Comparison of ENCODE assay signal across 2 cellular contexts in genomic region chr1:3537359-3537758, GRCh38.
TF ChIP-seq lines count a peak whose summit lies in the region.

No MANE protein-coding gene starts in this region.

TF ChIP-seq in IMR-90, 13 proteins besides CTCF, POLR2A, EP300 and RAD21:
- TF ChIP-seq BHLHE40 (IDR thresholded peaks at IDR 0.05; ENCODE audit: low read depth, low read length) (no peak), CHD1 (IDR thresholded peaks at IDR 0.05; ENCODE audit: low read depth, low read length) (no peak), ELK1 (IDR thresholded peaks at IDR 0.05; ENCODE audit: borderline replicate concordance, low read depth, low read length) (no peak), MAFK (IDR thresholded peaks at IDR 0.05; ENCODE audit: low read depth, low read length) (no peak)

TF ChIP-seq in H1, 55 proteins besides CTCF, POLR2A, EP300 and RAD21:
- TF ChIP-seq SAP30 (IDR thresholded peaks at IDR 0.05; ENCODE audit: insufficient read depth, insufficient replicate concordance, low read length) (no peak), BRCA1 (IDR thresholded peaks at IDR 0.05; ENCODE audit: low read depth, low read length) (no peak), SP2 (IDR thresholded peaks at IDR 0.05; ENCODE audit: low read length) (no peak), KDM5A (IDR thresholded peaks at IDR 0.05; ENCODE audit: low read length) (no peak)
TF ChIP-seq in H1: peak in this region for 0.
